Comparison of ENCODE assay signal across 8 cellular contexts in the genomic region with DNA sequence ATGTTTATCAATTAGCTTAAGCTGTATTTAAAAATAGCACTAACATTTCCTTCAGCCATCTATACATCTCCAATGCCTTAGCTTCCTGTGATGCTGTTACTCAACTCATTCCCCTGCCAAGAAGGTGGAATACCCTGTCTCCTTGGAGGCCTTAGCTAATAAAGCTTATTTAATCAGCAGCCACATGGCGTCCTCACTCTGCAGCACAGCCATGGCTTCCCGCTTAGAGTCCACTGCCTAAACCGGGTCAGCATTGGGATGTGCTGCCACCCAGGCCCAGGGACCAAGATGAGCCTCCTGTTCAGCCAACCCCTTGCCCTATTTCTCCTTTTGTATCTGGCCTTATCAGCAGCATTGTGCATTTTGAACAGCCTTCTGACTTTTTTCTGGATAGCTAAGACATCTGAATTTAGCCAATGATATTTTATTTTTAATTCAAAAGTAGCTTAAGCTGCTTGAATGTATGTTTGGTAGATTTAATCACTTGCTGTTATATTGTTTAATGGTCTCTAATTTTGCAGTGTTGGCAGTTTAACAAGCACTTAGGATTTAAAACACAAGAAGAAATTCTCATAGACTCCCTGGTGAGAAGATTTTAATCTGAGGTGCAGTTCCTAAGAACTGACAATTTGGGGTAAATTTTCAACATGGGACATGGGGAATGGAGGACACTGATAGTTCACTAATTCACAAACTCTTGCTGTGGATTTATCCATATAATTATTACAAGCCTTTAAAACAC.
DNase-seq lines count a peak whose midpoint lies in the region; ATAC-seq and TF ChIP-seq lines count a peak whose summit lies in the region.

No MANE protein-coding gene starts in this region.

- no peaks in the 10 kb centered on the region for H3K9me3 ChIP-seq in transverse colon

- 76 to 89% methylated on average over 2 to 3 of the region's 3 CpGs for WGBS in transverse colon (ENCODE audit: low coverage in 1 of 2), 2 donors

- no peak for TF ChIP-seq EP300 in transverse colon (IDR thresholded peaks at IDR 0.05; ENCODE audit: low read depth)

- H3K27ac ChIP-seq in transverse colon, result peak overlapping the region; percentile 45 to 65 (median 56)

- peak overlapping the region; percentile 83 to 96 (median 89) for H3K27ac Mint-ChIP-seq in brain

- peaks cover 4 to 26% (median 8%) of the 10 kb centered on the region in 4 donors for H3K4me1 ChIP-seq in transverse colon

- no peaks in the 10 kb centered on the region for H3K9me3 Mint-ChIP-seq in brain

- peaks cover 72% of the 10 kb centered on the region for H3K4me1 Mint-ChIP-seq in brain

- no peak overlapping the region for H3K4me3 ChIP-seq in transverse colon

- TF ChIP-seq CTCF in brain (conservative IDR thresholded peaks at IDR 0.05) (no peak), transverse colon (IDR thresholded peaks at IDR 0.05) (no peak)

- H3K27me3 ChIP-seq in transverse colon, result no peaks in the 10 kb centered on the region

- no peaks in the 10 kb centered on the region for H3K36me3 Mint-ChIP-seq in brain

- peak; percentile 34 for ATAC-seq in left lobe of liver

- DNase-seq in NCI-H510A treated with DMSO at 0.1 percent for 48 hours (lab: John Stamatoyannopoulos, UW) (peak; percentile 30), NCI-H510A (lab: John Stamatoyannopoulos, UW) (no peak), left lobe of liver (ENCODE audit: low spot score) (no peak), transverse colon (no peak), GM03348 (ENCODE audit: low spot score) (no peak), NAMALWA (ENCODE audit: low spot score) (no peak), NCI-H2081 treated with DMSO at 0.1 percent for 48 hours (lab: John Stamatoyannopoulos, UW) (no peak)

- H3K36me3 ChIP-seq in transverse colon, result no peaks in the 10 kb centered on the region

- TF ChIP-seq POLR2A in transverse colon (IDR thresholded peaks at IDR 0.05), result no peak

- intact Hi-C loops in transverse colon (cut with DNase I; ENCODE audit: low total_unique reads), result loop anchor here (5.0 kb wide), 1 partner anchor 308 kb away; no protein-coding TSS in a partner anchor

- in situ Hi-C loops in transverse colon (cut with MboI; ENCODE audit: low pct_ligation_motif_present in 1 of 4, low pct_unique_long_range_greater_than_20kb in 1 of 4, low sequenced_read_pairs in 3 of 4), result loop anchor here in 2 of 4 donors (10.0 to 25.0 kb wide), 3 partner anchors 310 to 653 kb away; no protein-coding TSS in a partner anchor

- peak overlapping the region in 3 of 5 experiments; percentile 14 to 60 (median 60) for H3K4me3 Mint-ChIP-seq in brain

- no peaks in the 10 kb centered on the region for H3K27me3 Mint-ChIP-seq in brain
